ENCODE assay signal across 15 cellular contexts in genomic region chr4:145769450-145770037, GRCh38.
DNase-seq lines count a peak whose midpoint lies in the region; FAIRE-seq and TF ChIP-seq lines count a peak whose summit lies in the region.
"Had no signal": no experiment of that assay in that cellular context is flagged by ENCODE, and none has a peak within 500 bp of the region (broad histone marks: within the 10 kb centered on the region; RNA-seq: fewer than 3 reads in every experiment).

No MANE protein-coding gene starts in this region.

- H3K4me1 Mint-ChIP-seq in dendritic cell treated with granulocyte-macrophage colony-stimulating factor and Interleukin-4, amounts not matched to agents 40 ng/mL and 50 ng/mL, for 4 days (ENCODE audit: low read depth) = peaks cover 12% of the 10 kb centered on the region
- no peaks in the 10 kb centered on the region for H3K4me1 Mint-ChIP-seq in mesothelial cell of epicardium
- peaks cover 20% of the 10 kb centered on the region for H3K4me1 Mint-ChIP-seq in T-helper 2 cell treated with Interferon-gamma antibody and Interleukin-4, amounts not matched to agents 5 μg/mL and 100 μg/mL, for 36 hours (ENCODE audit: low read depth)

- no peaks in the 10 kb centered on the region for H3K27me3 Mint-ChIP-seq in dendritic cell treated with granulocyte-macrophage colony-stimulating factor and Interleukin-4, amounts not matched to agents 40 ng/mL and 50 ng/mL, for 4 days
- no peaks in the 10 kb centered on the region for H3K27me3 Mint-ChIP-seq in mesothelial cell of epicardium (ENCODE audit: low read depth)
- H3K27me3 Mint-ChIP-seq in T-helper 2 cell treated with Interferon-gamma antibody and Interleukin-4, amounts not matched to agents 5 μg/mL and 100 μg/mL, for 36 hours (ENCODE audit: low read depth) = no peaks in the 10 kb centered on the region
- H3K27me3 Mint-ChIP-seq: IgD-negative memory B cell had no signal

- no peak for TF ChIP-seq CTCF in mesothelial cell of epicardium (IDR thresholded peaks at IDR 0.05; ENCODE audit: unreplicated experiment)

- H3K36me3 Mint-ChIP-seq in dendritic cell treated with granulocyte-macrophage colony-stimulating factor and Interleukin-4, amounts not matched to agents 40 ng/mL and 50 ng/mL, for 4 days (ENCODE audit: low read depth) = no peaks in the 10 kb centered on the region
- H3K36me3 Mint-ChIP-seq in mesothelial cell of epicardium = peaks cover 67% of the 10 kb centered on the region
- H3K36me3 Mint-ChIP-seq in T-helper 2 cell treated with Interferon-gamma antibody and Interleukin-4, amounts not matched to agents 5 μg/mL and 100 μg/mL, for 36 hours (ENCODE audit: low read depth) = peaks cover 49% of the 10 kb centered on the region

- TF ChIP-seq POLR2A in GM12891 (IDR thresholded peaks at IDR 0.05; ENCODE audit: low read depth, low read length) = no peak

- peak; percentile 26 for FAIRE-seq in GM12891 (lab: Jason Lieb, UNC)

- H3K9me3 Mint-ChIP-seq in dendritic cell treated with granulocyte-macrophage colony-stimulating factor and Interleukin-4, amounts not matched to agents 40 ng/mL and 50 ng/mL, for 4 days = peaks cover 19% of the 10 kb centered on the region
- H3K9me3 Mint-ChIP-seq in mesothelial cell of epicardium = peaks cover 9% of the 10 kb centered on the region
- H3K9me3 Mint-ChIP-seq in T-helper 2 cell treated with Interferon-gamma antibody and Interleukin-4, amounts not matched to agents 5 μg/mL and 100 μg/mL, for 36 hours = peaks cover 15% of the 10 kb centered on the region
- H3K9me3 Mint-ChIP-seq: H9 had no signal

- peak overlapping the region; percentile 82 for H3K27ac Mint-ChIP-seq in dendritic cell treated with granulocyte-macrophage colony-stimulating factor and Interleukin-4, amounts not matched to agents 40 ng/mL and 50 ng/mL, for 4 days
- H3K27ac Mint-ChIP-seq in mesothelial cell of epicardium = peak overlapping the region; percentile 64
- no peak overlapping the region for H3K27ac Mint-ChIP-seq in T-helper 2 cell treated with Interferon-gamma antibody and Interleukin-4, amounts not matched to agents 5 μg/mL and 100 μg/mL, for 36 hours
- H3K27ac Mint-ChIP-seq: IgD-negative memory B cell had no signal

- intact Hi-C loops in dendritic cell treated with granulocyte-macrophage colony-stimulating factor and Interleukin-4, amounts not matched to agents 40 ng/mL and 50 ng/mL, for 4 days (cut with micrococcal nuclease) = no loop called here

- peak overlapping the region; percentile 32 for H3K4me3 Mint-ChIP-seq in dendritic cell treated with granulocyte-macrophage colony-stimulating factor and Interleukin-4, amounts not matched to agents 40 ng/mL and 50 ng/mL, for 4 days
- H3K4me3 Mint-ChIP-seq in mesothelial cell of epicardium = no peak overlapping the region
- no peak overlapping the region for H3K4me3 Mint-ChIP-seq in T-helper 2 cell treated with Interferon-gamma antibody and Interleukin-4, amounts not matched to agents 5 μg/mL and 100 μg/mL, for 36 hours
- H3K4me3 Mint-ChIP-seq: H9, IgD-negative memory B cell had no signal

- no peak for DNase-seq in GM12891 (ENCODE audit: insufficient read length, low spot score)
- peak; percentile 26 to 75 for DNase-seq in NOMO-1 (lab: John Stamatoyannopoulos, UW; ENCODE audit: unreplicated experiment in 2 of 2)
- DNase-seq in mesothelial cell of epicardium (ENCODE audit: low spot score in 2 of 2, unreplicated experiment in 2 of 2) = no peak
- no peak for DNase-seq in NCI-H1694 (lab: John Stamatoyannopoulos, UW)
- DNase-seq in NCI-H82 (lab: John Stamatoyannopoulos, UW) = no peak
- no peak for DNase-seq in T-helper 2 cell treated with Interferon-gamma antibody and Interleukin-4, amounts not matched to agents 5 μg/mL and 100 μg/mL, for 36 hours (ENCODE audit: low spot score)
- no peak for DNase-seq in SW 1271 (lab: John Stamatoyannopoulos, UW)
- DNase-seq: H9, NCI-H1436 treated with DMSO at 0.1 percent for 48 hours, NCI-H2081 treated with DMSO at 0.1 percent for 48 hours, NCI-H510A, OCI-M1, SHP77 treated with DMSO at 0.1 percent for 48 hours had no signal

TF ChIP-seq in GM12891, 5 proteins besides CTCF, POLR2A, EP300 and RAD21:
- TF ChIP-seq SPI1 (IDR thresholded peaks at IDR 0.05; ENCODE audit: low read depth, low read length) (no peak), POLR2AphosphoS5 (IDR thresholded peaks at IDR 0.05; ENCODE audit: low read depth, low read length) (no peak), PAX5 (IDR thresholded peaks at IDR 0.05; ENCODE audit: insufficient read depth, low read length, severe bottlenecking) (no peak), POU2F2 (IDR thresholded peaks at IDR 0.05; ENCODE audit: low read depth, low read length) (no peak), TAF1 (IDR thresholded peaks at IDR 0.05; ENCODE audit: low read depth, low read length) (no peak)

Comparison
In these comparisons a context has a peak if more than half of its experiments do, and no peak if none do; other contexts are left out.
1. DNase-seq: peak in NOMO-1 (2 of 2); none in GM12891 (single experiment), mesothelial cell of epicardium (0 of 2), NCI-H1694 (single experiment), NCI-H82 (single experiment), T-helper 2 cell treated with Interferon-gamma antibody and Interleukin-4, amounts not matched to agents 5 μg/mL and 100 μg/mL, for 36 hours (single experiment) and SW 1271 (0 of 2).